ENCODE assay signal across 9 cellular contexts in genomic region chr14:95713596-95714371, GRCh38. TPM values are rescaled to one million over a fixed set of nuclear protein-coding genes. Genes with fewer than 3 reads are reported as not detected.
DNase-seq lines count a peak whose midpoint lies in the region; ATAC-seq, FAIRE-seq and TF ChIP-seq lines count a peak whose summit lies in the region.
"Had no signal": no experiment of that assay in that cellular context is flagged by ENCODE, and none has a peak within 500 bp of the region (broad histone marks: within the 10 kb centered on the region; RNA-seq: fewer than 3 reads in every experiment).

TSS of gene TCL1A (minus strand) at chr14:95714125. CDS start at chr14:95714066, 59 bp downstream.

- no peak within 1 kb of the TSS for H2BK5ac ChIP-seq in H1 (ENCODE audit: low read depth, low read length)

- H2BK15ac ChIP-seq in H1 (ENCODE audit: low read length) = peak within 1 kb of the TSS; percentile 61; the same call in 1 of the 2 replicates

- peak within 1 kb of the TSS; percentile 83; the same call in 1 of the 2 replicates for H2AFZ ChIP-seq in H1 (ENCODE audit: low read length)

- no peak within 1 kb of the TSS for H4K91ac ChIP-seq in H1 (replicated peaks; ENCODE audit: insufficient read length, low read length)

- H3K9me3 Mint-ChIP-seq in activated CD4-positive, alpha-beta memory T cell treated with anti-CD3 and anti-CD28 coated beads for 36 hours = no peaks in the 10 kb centered on the region
- H3K9me3 Mint-ChIP-seq in MCF 10A (ENCODE audit: unreplicated experiment) = no peaks in the 10 kb centered on the region
- H3K9me3 Mint-ChIP-seq: central memory CD8-positive, alpha-beta T cell had no signal

- peaks cover 18% of the 10 kb centered on the region for H3K27me3 Mint-ChIP-seq in activated CD4-positive, alpha-beta memory T cell treated with anti-CD3 and anti-CD28 coated beads for 36 hours
- H3K27me3 Mint-ChIP-seq in MCF 10A (ENCODE audit: insufficient read depth, unreplicated experiment) = peaks cover 41% of the 10 kb centered on the region

- FAIRE-seq in H1 (lab: Jason Lieb, UNC) = no peak

- H3K36me3 ChIP-seq in H1 (ENCODE audit: control insufficient read depth in 2 of 4, insufficient read depth in 4 of 4, low read length in 3 of 4) = no peaks in the 10 kb centered on the region

- H3K4me1 Mint-ChIP-seq in activated CD4-positive, alpha-beta memory T cell treated with anti-CD3 and anti-CD28 coated beads for 36 hours (ENCODE audit: low read depth) = no peaks in the 10 kb centered on the region
- H3K4me1 Mint-ChIP-seq in MCF 10A (ENCODE audit: insufficient read depth, unreplicated experiment) = no peaks in the 10 kb centered on the region
- H3K4me1 Mint-ChIP-seq: central memory CD8-positive, alpha-beta T cell had no signal

- H3K79me2 ChIP-seq in H1 (ENCODE audit: control insufficient read depth in 1 of 2, insufficient read depth in 2 of 2, low read length in 2 of 2) = no peaks in the 10 kb centered on the region

- H3K4me3 Mint-ChIP-seq in activated CD4-positive, alpha-beta memory T cell treated with anti-CD3 and anti-CD28 coated beads for 36 hours = no peak within 1 kb of the TSS
- H3K4me3 Mint-ChIP-seq in MCF 10A (ENCODE audit: unreplicated experiment) = no peak within 1 kb of the TSS

- H3K4ac ChIP-seq in H1 (replicated peaks; ENCODE audit: insufficient read length, low read depth, low read length) = no peak within 1 kb of the TSS

- H4K5ac ChIP-seq in H1 (ENCODE audit: insufficient read length, low read depth, low read length) = no peak within 1 kb of the TSS

- BruUV-seq in MCF 10A (replicated peaks; lab: Mats Ljungman, UMichigan) = no TSS peak

- peak within 1 kb of the TSS in 1 of 4 experiments; percentile 26; a peak in 1 of 8 replicates for H3K4me3 ChIP-seq in H1 (ENCODE audit: extremely low read depth in 1 of 4, insufficient read depth in 2 of 4, low read depth in 3 of 4, low read length in 4 of 4)

- TF ChIP-seq EP300 in H1 (IDR thresholded peaks at IDR 0.05; ENCODE audit: borderline replicate concordance in 1 of 2, low read depth in 2 of 2, low read length in 2 of 2) = no peak

- no peaks in the 10 kb centered on the region for H3K79me1 ChIP-seq in H1 (ENCODE audit: low read depth, low read length)

- H3K56ac ChIP-seq in H1 (replicated peaks; ENCODE audit: insufficient read length, low read depth, low read length) = no peak within 1 kb of the TSS

- TF ChIP-seq POLR2A in H1 (IDR thresholded peaks at IDR 0.05; ENCODE audit: control extremely low read depth in 1 of 2, low read depth in 2 of 2, low read length in 2 of 2) = no peak

- H2BK120ac ChIP-seq in H1 (replicated peaks; ENCODE audit: low read depth, low read length) = no peak within 1 kb of the TSS

- H4K8ac ChIP-seq in H1 (ENCODE audit: extremely low read depth, insufficient read depth, low read length) = peak within 1 kb of the TSS; percentile 53; the same call in 1 of the 2 replicates

- CTCF ChIA-PET in H1 (lab: Charles Lee; ENCODE audit: partially characterized antibody) = interaction anchor here (1.0 to 3.4 kb wide), 2 partner anchors 11 to 14 kb away, joined by 3 to 14 read pairs; no protein-coding TSS in a partner anchor
- CTCF ChIA-PET in activated CD4-positive, alpha-beta memory T cell treated with anti-CD3 and anti-CD28 coated beads for 36 hours (lab: Charles Lee) = no interaction called here
- CTCF ChIA-PET in MCF 10A (lab: Yijun Ruan, JAX) = interaction anchor here (0.7 kb wide), 1 partner anchor 21 kb away, joined by 3 read pairs; no protein-coding TSS in a partner anchor

- TF ChIP-seq CTCF in H1 (IDR thresholded peaks at IDR 0.05; ENCODE audit: control extremely low read depth in 1 of 3, insufficient read depth in 1 of 3, low read depth in 1 of 3, low read length in 3 of 3) (peak in 1 of 3 experiments; percentile 37; a peak in 2 of 4 replicates), MCF 10A (IDR thresholded peaks at IDR 0.05; ENCODE audit: unreplicated experiment) (no peak)

- H3K23me2 ChIP-seq in H1 (ENCODE audit: low read depth, low read length) = no peaks in the 10 kb centered on the region

- H3K36me3 Mint-ChIP-seq in activated CD4-positive, alpha-beta memory T cell treated with anti-CD3 and anti-CD28 coated beads for 36 hours = no peaks in the 10 kb centered on the region
- no peaks in the 10 kb centered on the region for H3K36me3 Mint-ChIP-seq in MCF 10A (ENCODE audit: insufficient read depth, unreplicated experiment)

- peak within 1 kb of the TSS in 1 of 2 experiments; percentile 16; a peak in 1 of 4 replicates for H3K4me2 ChIP-seq in H1 (ENCODE audit: insufficient read depth in 1 of 2, low read depth in 2 of 2, low read length in 2 of 2)

- peaks cover 0 to 9% (median 3%) of the 10 kb centered on the region in 4 experiments; a peak in 4 of 7 replicates for H3K27me3 ChIP-seq in H1 (replicated peaks in 1 of 4; ENCODE audit: control insufficient read depth in 3 of 4, extremely low read depth in 1 of 4, insufficient read depth in 3 of 4, low read length in 3 of 4)

- DNase-seq in H1 (ENCODE audit: low read depth in 1 of 2, low spot score in 2 of 2) (peak in 1 of 2 experiments; percentile 67), NCI-H2107 (lab: John Stamatoyannopoulos, UW) (no peak), MCF 10A (ENCODE audit: unreplicated experiment) (no peak), cerebellar cortex (ENCODE audit: low spot score) (no peak)
- DNase-seq in activated CD4-positive, alpha-beta memory T cell treated with anti-CD3 and anti-CD28 coated beads for 36 hours = no peak

- WGBS in H1 (ENCODE audit: extremely low coverage in 1 of 2, insufficient coverage in 1 of 2, insufficient read length in 1 of 2, insufficient replicate concordance in 2 of 2, low coverage in 1 of 2, low lambda C conversion rate in 2 of 2, missing lambda C conversion rate in 1 of 2), 2 experiments = 72% methylated on average over 30 of the region's 47 CpGs; no CpG with 5 or more reads in 1 of the 2 experiments

- peaks cover 2 to 9% (median 4%) of the 10 kb centered on the region in 4 experiments for H3K4me1 ChIP-seq in H1 (replicated peaks in 1 of 4; ENCODE audit: control insufficient read depth in 3 of 4, insufficient read depth in 4 of 4, low read length in 3 of 4)

- intact Hi-C loops in activated CD4-positive, alpha-beta memory T cell treated with anti-CD3 and anti-CD28 coated beads for 36 hours (cut with micrococcal nuclease) = no loop called here
- intact Hi-C loops in MCF 10A (cut with micrococcal nuclease) = no loop called here

- H3K14ac ChIP-seq in H1 (ENCODE audit: insufficient read length) = no peak within 1 kb of the TSS

- no peak within 1 kb of the TSS for H2AK5ac ChIP-seq in H1 (ENCODE audit: low read depth, low read length)

- no peak within 1 kb of the TSS for H3K9ac ChIP-seq in H1 (replicated peaks in 1 of 4; ENCODE audit: extremely low read depth in 1 of 4, low read depth in 3 of 4, low read length in 3 of 4)

- TF ChIP-seq RAD21 in H1 (IDR thresholded peaks at IDR 0.05 in 1 of 2, conservative IDR thresholded peaks at IDR 0.05 in 1 of 2; ENCODE audit: low read depth in 2 of 2, low read length in 2 of 2) = peak; percentile 14 to 52; a peak in 3 of 4 replicates

- H3K18ac ChIP-seq in H1 (ENCODE audit: extremely low read depth, low read length) = no peak within 1 kb of the TSS

- no peak within 1 kb of the TSS for H2BK20ac ChIP-seq in H1 (ENCODE audit: low read length)

- no peaks in the 10 kb centered on the region for H3K9me3 ChIP-seq in H1 (ENCODE audit: insufficient read depth in 2 of 2, low read depth in 1 of 2, low read length in 1 of 2)

- no peak within 1 kb of the TSS for H3K23ac ChIP-seq in H1 (ENCODE audit: insufficient read length)

- peak within 1 kb of the TSS; percentile 87; the same call in 1 of the 2 replicates for H2BK12ac ChIP-seq in H1 (ENCODE audit: low read depth, low read length)

- H3K27ac ChIP-seq in H1 (ENCODE audit: low read depth, low read length) = no peak within 1 kb of the TSS

- H3K27ac Mint-ChIP-seq in activated CD4-positive, alpha-beta memory T cell treated with anti-CD3 and anti-CD28 coated beads for 36 hours = no peak within 1 kb of the TSS
- no peak within 1 kb of the TSS for H3K27ac Mint-ChIP-seq in MCF 10A (ENCODE audit: low read depth, unreplicated experiment)

- H4K20me1 ChIP-seq in H1 (replicated peaks in 1 of 2; ENCODE audit: control insufficient read depth in 1 of 2, insufficient read depth in 2 of 2, low read length in 2 of 2) = no peaks in the 10 kb centered on the region

- POLR2A ChIA-PET in H1 (lab: Charles Lee; ENCODE audit: partially characterized antibody) = no interaction called here
- POLR2A ChIA-PET in activated CD4-positive, alpha-beta memory T cell treated with anti-CD3 and anti-CD28 coated beads for 36 hours (lab: Charles Lee) = no interaction called here
- POLR2A ChIA-PET in MCF 10A (lab: Yijun Ruan, JAX) = interaction anchor here (0.6 kb wide), 1 partner anchor 25 kb away, joined by 3 read pairs; no protein-coding TSS in a partner anchor

- ATAC-seq in GM18502 (IDR thresholded peaks at IDR 0.05; ENCODE audit: poor library complexity, unreplicated experiment) (peak; percentile 66), GM21381 (IDR thresholded peaks at IDR 0.05; ENCODE audit: unreplicated experiment) (peak; percentile 75), HG03095 (IDR thresholded peaks at IDR 0.05; ENCODE audit: unreplicated experiment) (peak; percentile 74)

TF ChIP-seq in H1, 55 proteins besides CTCF, POLR2A, EP300 and RAD21 (continues in another document):
- TF ChIP-seq BRCA1 (IDR thresholded peaks at IDR 0.05; ENCODE audit: low read depth, low read length) = no peak
- TF ChIP-seq RFX5 (IDR thresholded peaks at IDR 0.05; ENCODE audit: borderline replicate concordance, low read depth, low read length) = no peak
- TF ChIP-seq ATF3 (IDR thresholded peaks at IDR 0.05; ENCODE audit: insufficient read depth, low read depth, low read length) = no peak
- TF ChIP-seq KDM4A (IDR thresholded peaks at IDR 0.05; ENCODE audit: low read depth, low read length, severe bottlenecking) = no peak

RNA-seq across cellular contexts. Expression of gene TCL1A, which starts in this region (rescaled TPM):
- 0.35 and 0.65 TPM in 2 replicates for total RNA-seq in H1 (2021; fragmentation: NEBNext Ultra II Directional; extraction: Animal tissue kit (Norgen Biotek cat#: 25700))
- polyA plus RNA-seq in H1 (2011; rRNA removed) = 7.6 and 8.8 TPM in 2 replicates
- 5.6 TPM for polyA plus RNA-seq in H1 (2011; cell fraction: cytosol; rRNA removed)
- 6.5 TPM for polyA plus RNA-seq in H1 (2011; cell fraction: nucleus; rRNA removed)
- polyA plus RNA-seq in H1 (2012, experiment 1 of 2) = 1.8 to 2.5 TPM (median 2.3 TPM) in 4 replicates
- polyA plus RNA-seq in H1 (2012, experiment 2 of 2) = 1.8 TPM
- polyA plus RNA-seq in H1 (2013, experiment 1 of 2) = 0.47 TPM
- polyA plus RNA-seq in H1 (2013, experiment 2 of 2) = 0.50 TPM
- polyA minus RNA-seq in H1 (2011; rRNA and poly(A)+ RNA removed) = 4.1 and 6.4 TPM in 2 replicates
- polyA minus RNA-seq in H1 (2011; cell fraction: cytosol; rRNA and poly(A)+ RNA removed) = 2.2 TPM
- polyA minus RNA-seq in H1 (2011; cell fraction: nucleus; rRNA and poly(A)+ RNA removed) = 1.00 TPM
- not detected for total RNA-seq in activated CD4-positive, alpha-beta memory T cell treated with anti-CD3 and anti-CD28 coated beads for 36 hours
- not detected in 2 replicates for total RNA-seq in MCF 10A (2022)
